In the genomic region with DNA sequence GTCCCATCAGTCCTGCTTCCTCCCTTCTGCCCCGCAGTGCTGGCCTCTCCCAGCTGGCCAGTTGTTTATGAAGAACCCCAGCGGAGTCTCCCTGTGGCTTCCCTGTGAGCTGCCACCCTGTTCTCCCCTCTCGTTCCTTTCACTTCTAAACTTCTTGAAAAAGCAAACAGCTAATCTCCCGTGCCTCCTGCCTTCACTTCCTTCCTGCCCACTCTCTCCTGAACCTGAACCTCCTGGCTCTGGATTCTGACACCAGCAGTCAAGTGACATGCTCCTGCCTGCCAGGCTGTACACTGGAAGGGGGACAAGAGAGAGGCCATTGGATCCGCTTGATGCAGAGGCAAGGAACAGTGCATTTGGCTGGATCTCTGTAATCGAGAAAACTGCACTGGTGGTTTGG, we compare ENCODE assay signal across 21 cellular contexts.
DNase-seq lines count a peak whose midpoint lies in the region; ATAC-seq and TF ChIP-seq lines count a peak whose summit lies in the region.
"Had no signal": no experiment of that assay in that cellular context is flagged by ENCODE, and none has a peak within 500 bp of the region (broad histone marks: within the 10 kb centered on the region; RNA-seq: fewer than 3 reads in every experiment).

No MANE protein-coding gene starts in this region.

- H3K4me3 Mint-ChIP-seq in activated naive CD4-positive, alpha-beta T cell treated with anti-CD3 and anti-CD28 coated beads, Interleukin-2, amount 10 ng/mL, durations not matched to agents 7 days and 5 days: peak overlapping the region; percentile 42
- peak overlapping the region; percentile 72 for H3K4me3 Mint-ChIP-seq in activated T-helper 17 cell treated with anti-CD3 and anti-CD28 coated beads, Interleukin-2, amount 50 U/mL, for 72 hours
- peak overlapping the region; percentile 79 to 84 for H3K4me3 Mint-ChIP-seq in stimulated activated naive CD8-positive, alpha-beta T cell treated with anti-CD3 and anti-CD28 coated beads, Interleukin-15, amount 100 ng/mL, for 72 hours
- H3K4me3 Mint-ChIP-seq: GM23338, immature natural killer cell had no signal

- peak overlapping the region; percentile 33 for H3K4me2 ChIP-seq in OCI-LY1 (ENCODE audit: low read length)
- H3K4me2 ChIP-seq: GM23338 had no signal

- peak overlapping the region; percentile 72 for H3K27ac Mint-ChIP-seq in activated naive CD4-positive, alpha-beta T cell treated with anti-CD3 and anti-CD28 coated beads, Interleukin-2, amount 10 ng/mL, durations not matched to agents 7 days and 5 days
- peak overlapping the region; percentile 90 for H3K27ac Mint-ChIP-seq in activated T-helper 17 cell treated with anti-CD3 and anti-CD28 coated beads, Interleukin-2, amount 50 U/mL, for 72 hours
- H3K27ac Mint-ChIP-seq in stimulated activated naive CD8-positive, alpha-beta T cell treated with anti-CD3 and anti-CD28 coated beads, Interleukin-15, amount 100 ng/mL, for 72 hours: peak overlapping the region; percentile 94 to 96
- H3K27ac Mint-ChIP-seq: GM23338, immature natural killer cell had no signal

- H3K9ac ChIP-seq in OCI-LY1 (ENCODE audit: low read length): peak overlapping the region; percentile 31; the same call in 1 of the 2 replicates

- no peak for TF ChIP-seq POLR2A in sigmoid colon (IDR thresholded peaks at IDR 0.05)

- H3K4me3 ChIP-seq in OCI-LY1 (ENCODE audit: low read depth, low read length, poor library complexity, severe bottlenecking) (no peak overlapping the region), sigmoid colon (no peak overlapping the region), left ventricle myocardium inferior (no peak overlapping the region)
- H3K4me3 ChIP-seq: ascending aorta, coronary artery, GM23338, lower lobe of right lung, prostate gland, spleen, stomach had no signal

- H3K36me3 ChIP-seq in OCI-LY1 (ENCODE audit: insufficient read depth, low read length): peaks cover 16% of the 10 kb centered on the region
- no peaks in the 10 kb centered on the region for H3K36me3 ChIP-seq in sigmoid colon
- no peaks in the 10 kb centered on the region for H3K36me3 ChIP-seq in left ventricle myocardium inferior
- H3K36me3 ChIP-seq: ascending aorta, lower lobe of right lung, prostate gland, spleen, stomach had no signal

- H3K27me3 ChIP-seq in OCI-LY1 (ENCODE audit: insufficient read depth, low read length): no peaks in the 10 kb centered on the region
- H3K27me3 ChIP-seq in sigmoid colon: no peaks in the 10 kb centered on the region
- peaks cover 21% of the 10 kb centered on the region for H3K27me3 ChIP-seq in left ventricle myocardium inferior (ENCODE audit: low read depth)
- H3K27me3 ChIP-seq: ascending aorta, spleen had no signal

- DNase-seq in activated naive CD4-positive, alpha-beta T cell treated with anti-CD3 and anti-CD28 coated beads, Interleukin-2, amount 10 ng/mL, durations not matched to agents 7 days and 5 days: no peak
- DNase-seq in activated naive CD4-positive, alpha-beta T cell treated with Interleukin-2 at 50 U/mL for 16 hours: no peak
- DNase-seq in stimulated activated naive CD8-positive, alpha-beta T cell treated with anti-CD3 and anti-CD28 coated beads, Interleukin-15, amount 100 ng/mL, for 72 hours: no peak
- DNase-seq in sigmoid colon: no peak
- DNase-seq in left ventricle myocardium inferior: no peak
- DNase-seq in GM03348 (ENCODE audit: low spot score): no peak
- DNase-seq: activated CD8-positive, alpha-beta memory T cell treated with anti-CD3 and anti-CD28 coated beads, Interleukin-2, amount 50 U/mL, for 48 hours; erythroblast; immature natural killer cell; lower lobe of right lung; NCI-H1694 treated with DMSO at 0.1 percent for 48 hours; NCI-H510A; SIG-M5; spleen; stomach had no signal

- intact Hi-C loops in sigmoid colon (cut with DNase I) (no loop called here), left ventricle myocardium inferior (cut with micrococcal nuclease) (no loop called here)

- CTCF ChIA-PET in activated naive CD4-positive, alpha-beta T cell treated with anti-CD3 and anti-CD28 coated beads, Interleukin-2, amount 10 ng/mL, durations not matched to agents 7 days and 5 days (lab: Charles Lee): interaction anchor here (0.5 to 2.7 kb wide), 6 partner anchors 10 to 984 kb away, joined by 3 to 16 read pairs (median 4); no protein-coding TSS in a partner anchor

- no peaks in the 10 kb centered on the region for H3K9me3 Mint-ChIP-seq in activated naive CD4-positive, alpha-beta T cell treated with anti-CD3 and anti-CD28 coated beads, Interleukin-2, amount 10 ng/mL, durations not matched to agents 7 days and 5 days
- H3K9me3 Mint-ChIP-seq in activated T-helper 17 cell treated with anti-CD3 and anti-CD28 coated beads, Interleukin-2, amount 50 U/mL, for 72 hours: no peaks in the 10 kb centered on the region
- peaks cover 0 to 8% of the 10 kb centered on the region in 2 donors for H3K9me3 Mint-ChIP-seq in stimulated activated naive CD8-positive, alpha-beta T cell treated with anti-CD3 and anti-CD28 coated beads, Interleukin-15, amount 100 ng/mL, for 72 hours
- H3K9me3 Mint-ChIP-seq: GM23338, immature natural killer cell had no signal

- TF ChIP-seq CTCF in OCI-LY1 (IDR thresholded peaks at IDR 0.05; ENCODE audit: low read length) (no peak), sigmoid colon (IDR thresholded peaks at IDR 0.05) (no peak), left ventricle myocardium inferior (IDR thresholded peaks at IDR 0.05; ENCODE audit: borderline replicate concordance) (no peak)

- peak; percentile 8 for ATAC-seq in activated T-helper 17 cell treated with anti-CD3 and anti-CD28 coated beads, Interleukin-2, amount 50 U/mL, for 72 hours (replicated peaks)
- peak; percentile 21 for ATAC-seq in stimulated activated naive CD8-positive, alpha-beta T cell treated with anti-CD3 and anti-CD28 coated beads, Interleukin-15, amount 100 ng/mL, for 72 hours
- ATAC-seq: GM23338, lower lobe of right lung had no signal

- no peaks in the 10 kb centered on the region for H3K36me3 Mint-ChIP-seq in activated naive CD4-positive, alpha-beta T cell treated with anti-CD3 and anti-CD28 coated beads, Interleukin-2, amount 10 ng/mL, durations not matched to agents 7 days and 5 days
- no peaks in the 10 kb centered on the region for H3K36me3 Mint-ChIP-seq in activated T-helper 17 cell treated with anti-CD3 and anti-CD28 coated beads, Interleukin-2, amount 50 U/mL, for 72 hours (ENCODE audit: low read depth)
- H3K36me3 Mint-ChIP-seq: immature natural killer cell had no signal

- no peak for TF ChIP-seq EP300 in sigmoid colon (IDR thresholded peaks at IDR 0.05)

- H3K27me3 Mint-ChIP-seq in activated naive CD4-positive, alpha-beta T cell treated with anti-CD3 and anti-CD28 coated beads, Interleukin-2, amount 10 ng/mL, durations not matched to agents 7 days and 5 days: peaks cover 6% of the 10 kb centered on the region
- no peaks in the 10 kb centered on the region for H3K27me3 Mint-ChIP-seq in activated T-helper 17 cell treated with anti-CD3 and anti-CD28 coated beads, Interleukin-2, amount 50 U/mL, for 72 hours
- no peaks in the 10 kb centered on the region for H3K27me3 Mint-ChIP-seq in stimulated activated naive CD8-positive, alpha-beta T cell treated with anti-CD3 and anti-CD28 coated beads, Interleukin-15, amount 100 ng/mL, for 72 hours

- peaks cover 43% of the 10 kb centered on the region for H3K4me1 Mint-ChIP-seq in activated naive CD4-positive, alpha-beta T cell treated with anti-CD3 and anti-CD28 coated beads, Interleukin-2, amount 10 ng/mL, durations not matched to agents 7 days and 5 days
- peaks cover 13% of the 10 kb centered on the region for H3K4me1 Mint-ChIP-seq in activated T-helper 17 cell treated with anti-CD3 and anti-CD28 coated beads, Interleukin-2, amount 50 U/mL, for 72 hours
- H3K4me1 Mint-ChIP-seq in stimulated activated naive CD8-positive, alpha-beta T cell treated with anti-CD3 and anti-CD28 coated beads, Interleukin-15, amount 100 ng/mL, for 72 hours: peaks cover 85% of the 10 kb centered on the region
- H3K4me1 Mint-ChIP-seq: GM23338 had no signal

- H3K27ac ChIP-seq in OCI-LY1 (ENCODE audit: low read depth, low read length, poor library complexity, severe bottlenecking) (peak overlapping the region; percentile 53), sigmoid colon (no peak overlapping the region), left ventricle myocardium inferior (replicated peaks) (no peak overlapping the region)
- H3K27ac ChIP-seq: ascending aorta, coronary artery, lower lobe of right lung, prostate gland, stomach had no signal

- H3K9me3 ChIP-seq in OCI-LY1 (ENCODE audit: low read length) (no peaks in the 10 kb centered on the region), sigmoid colon (no peaks in the 10 kb centered on the region), left ventricle myocardium inferior (replicated peaks) (no peaks in the 10 kb centered on the region)
- H3K9me3 ChIP-seq: ascending aorta, lower lobe of right lung, prostate gland, spleen, stomach had no signal

- 39 to 56% methylated on average over 6 of the region's 6 CpGs for WGBS in sigmoid colon, 2 donors

- H3K4me1 ChIP-seq in OCI-LY1 (ENCODE audit: insufficient read depth, low read length, severe bottlenecking) (peaks cover 56% of the 10 kb centered on the region), sigmoid colon (no peaks in the 10 kb centered on the region), left ventricle myocardium inferior (no peaks in the 10 kb centered on the region)
- H3K4me1 ChIP-seq: ascending aorta, lower lobe of right lung, prostate gland, stomach had no signal

- H2AFZ ChIP-seq in OCI-LY1 (ENCODE audit: low read length): no peak overlapping the region
- H2AFZ ChIP-seq: GM23338 had no signal

- no peaks in the 10 kb centered on the region for H3K79me2 ChIP-seq in OCI-LY1 (ENCODE audit: insufficient read depth, low read length)

- no peaks in the 10 kb centered on the region for H3F3A ChIP-seq in OCI-LY1 (ENCODE audit: insufficient read depth, low read length)

- no peaks in the 10 kb centered on the region for H4K20me1 ChIP-seq in OCI-LY1 (ENCODE audit: insufficient read depth, low read length)

- H3K9me2 ChIP-seq in OCI-LY1 (ENCODE audit: low read depth, low read length): no peaks in the 10 kb centered on the region
